ENCODE assay signal across 9 cellular contexts in genomic region chr5:157870837-157871834, GRCh38. TPM values are rescaled to one million over a fixed set of nuclear protein-coding genes. Genes with fewer than 3 reads are reported as not detected.
DNase-seq lines count a peak whose midpoint lies in the region; ATAC-seq and TF ChIP-seq lines count a peak whose summit lies in the region.
"Had no signal": no experiment of that assay in that cellular context is flagged by ENCODE, and none has a peak within 500 bp of the region (broad histone marks: within the 10 kb centered on the region; RNA-seq: fewer than 3 reads in every experiment).

No MANE protein-coding gene starts in this region.

- DNase-seq in AG10803 (ENCODE audit: low read depth) (peak; percentile 77), WTC11 (ENCODE audit: low spot score) (no peak), hepatocyte (ENCODE audit: low spot score) (peak; percentile 57), NCI-H526 (lab: John Stamatoyannopoulos, UW) (no peak), NCI-H345 (lab: John Stamatoyannopoulos, UW) (no peak), colonic mucosa (no peak)
- DNase-seq: glutamatergic neuron had no signal

- TF ChIP-seq CTCF in AG10803 (conservative IDR thresholded peaks at IDR 0.05; ENCODE audit: low read length) (peak; percentile 25; the same call in 1 of the 2 replicates), WTC11 (IDR thresholded peaks at IDR 0.05) (no peak), hepatocyte (IDR thresholded peaks at IDR 0.05; ENCODE audit: poor library complexity) (no peak), colonic mucosa (IDR thresholded peaks at IDR 0.05) (no peak)

- H3K4me3 ChIP-seq in AG10803 (ENCODE audit: low read length) (no peak overlapping the region), hepatocyte (no peak overlapping the region), colonic mucosa (no peak overlapping the region)

- peaks cover 11% of the 10 kb centered on the region for H3K4me1 ChIP-seq in hepatocyte (ENCODE audit: insufficient read depth)
- no peaks in the 10 kb centered on the region for H3K4me1 ChIP-seq in colonic mucosa

- peak overlapping the region; percentile 10 for H3K4me2 ChIP-seq in hepatocyte

- peaks cover 5% of the 10 kb centered on the region; the same call in 1 of the 2 replicates for H3K36me3 Mint-ChIP-seq in WTC11

- H3K79me2 ChIP-seq in hepatocyte = no peaks in the 10 kb centered on the region

- peaks cover 7% of the 10 kb centered on the region for H3K9me3 Mint-ChIP-seq in WTC11

- no peaks in the 10 kb centered on the region for H3K9me3 ChIP-seq in hepatocyte (ENCODE audit: low read depth)
- H3K9me3 ChIP-seq in colonic mucosa = no peaks in the 10 kb centered on the region

- peak overlapping the region; percentile 36 for H3K27ac ChIP-seq in hepatocyte
- no peak overlapping the region for H3K27ac ChIP-seq in colonic mucosa

- H3K9ac ChIP-seq in colonic mucosa (ENCODE audit: low read depth in 2 of 2, low read length in 2 of 2) = no peak overlapping the region

- H4K20me1 ChIP-seq in hepatocyte (ENCODE audit: insufficient read depth, poor library complexity, severe bottlenecking) = no peaks in the 10 kb centered on the region

- no peak overlapping the region for H3K27ac Mint-ChIP-seq in WTC11

- WGBS in hepatocyte (ENCODE audit: low lambda C conversion rate, missing lambda C conversion rate) = 72% methylated on average over 7 of the region's 7 CpGs

- H3K4me3 Mint-ChIP-seq in WTC11 = no peak overlapping the region

- H3K27me3 ChIP-seq in hepatocyte (no peaks in the 10 kb centered on the region), colonic mucosa (no peaks in the 10 kb centered on the region)

- ATAC-seq in GM21717 (IDR thresholded peaks at IDR 0.05; ENCODE audit: unreplicated experiment) (peak; percentile 38), WTC11 (no peak), HG02571 (IDR thresholded peaks at IDR 0.05; ENCODE audit: unreplicated experiment) (no peak)

- H3K27me3 Mint-ChIP-seq in WTC11 (ENCODE audit: low read depth) = no peaks in the 10 kb centered on the region

- H3K9me2 ChIP-seq in hepatocyte (replicated peaks; ENCODE audit: insufficient read depth) = no peaks in the 10 kb centered on the region

- CTCF ChIA-PET in WTC11 (lab: Charles Lee) = no interaction called here

- intact Hi-C loops in colonic mucosa (cut with DNase I) = no loop called here

- no peaks in the 10 kb centered on the region; the same call in 1 of the 2 replicates for H3K4me1 Mint-ChIP-seq in WTC11

- no peak overlapping the region for H2AFZ ChIP-seq in hepatocyte

- POLR2A ChIA-PET in WTC11 (lab: Charles Lee) = no interaction called here

- H3K36me3 ChIP-seq in hepatocyte (replicated peaks; ENCODE audit: insufficient read depth, low read depth) (no peaks in the 10 kb centered on the region), colonic mucosa (no peaks in the 10 kb centered on the region)

TF ChIP-seq in WTC11, 78 proteins besides CTCF, POLR2A, EP300 and RAD21:
- peak; percentile 93 for TF ChIP-seq GABPB1 (CRISPR knock-in tag; IDR thresholded peaks at IDR 0.05)
- no peak for TF ChIP-seq IRF1 (CRISPR knock-in tag; IDR thresholded peaks at IDR 0.05)
- TF ChIP-seq MLX (CRISPR knock-in tag; IDR thresholded peaks at IDR 0.05) = no peak

RNA-seq across cellular contexts. Expression of gene CLINT1, which starts 12.2 kb away (rescaled TPM):
- total RNA-seq in WTC11 (2021) = 74.6 to 79.6 TPM (median 76.1 TPM) in 3 replicates
- 107 and 129 TPM in 2 replicates for total RNA-seq in hepatocyte
- polyA plus RNA-seq in hepatocyte = 78.0 and 84.0 TPM in 2 replicates
- 100 to 1,000 TPM; 127 to 183 TPM for total RNA-seq in colonic mucosa

Comparison
In these comparisons a context has a peak if more than half of its experiments do, and no peak if none do; other contexts are left out.
1. DNase-seq: peak in AG10803 (single experiment) and hepatocyte (single experiment); none in WTC11 (single experiment), NCI-H526 (0 of 2), NCI-H345 (single experiment) and colonic mucosa (single experiment).